2 cellular contexts compared by ENCODE assay signal in the genomic region with DNA sequence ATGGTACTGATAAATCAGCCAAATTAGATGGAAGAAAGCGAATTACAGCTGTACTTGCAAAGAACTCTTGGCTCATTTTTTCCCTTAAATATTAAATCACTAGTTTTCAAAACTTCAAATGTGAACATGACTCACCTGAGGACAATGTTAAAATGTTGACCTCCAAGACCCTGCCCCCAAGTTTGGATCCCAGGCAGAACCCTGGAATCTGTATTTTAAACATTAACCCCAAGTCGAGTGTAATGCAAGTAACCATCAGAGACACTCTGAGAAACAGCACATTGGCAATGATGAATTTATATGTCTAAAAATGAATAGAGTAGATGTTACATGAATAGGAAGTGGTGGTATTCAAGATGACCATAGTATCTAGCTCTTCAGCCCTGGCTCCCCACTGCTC.
TF ChIP-seq lines count a peak whose summit lies in the region.

No MANE protein-coding gene starts in this region.

TF ChIP-seq in K562, 482 proteins besides CTCF, POLR2A, EP300 and RAD21:
- TF ChIP-seq CBFA2T3 (IDR thresholded peaks at IDR 0.05) (0 out of 2 replicates have a peak, but pooled peaks have one; percentile 2), ZEB2 (IDR thresholded peaks at IDR 0.05) (no peak), BHLHE40 (IDR thresholded peaks at IDR 0.05; ENCODE audit: low read length) (no peak), NFE2 (IDR thresholded peaks at IDR 0.05; ENCODE audit: low read depth) (no peak), ARHGAP35 (IDR thresholded peaks at IDR 0.05; ENCODE audit: partially characterized antibody) (no peak)

TF ChIP-seq in WTC11, 78 proteins besides CTCF, POLR2A, EP300 and RAD21:
- TF ChIP-seq, protein P1, sequence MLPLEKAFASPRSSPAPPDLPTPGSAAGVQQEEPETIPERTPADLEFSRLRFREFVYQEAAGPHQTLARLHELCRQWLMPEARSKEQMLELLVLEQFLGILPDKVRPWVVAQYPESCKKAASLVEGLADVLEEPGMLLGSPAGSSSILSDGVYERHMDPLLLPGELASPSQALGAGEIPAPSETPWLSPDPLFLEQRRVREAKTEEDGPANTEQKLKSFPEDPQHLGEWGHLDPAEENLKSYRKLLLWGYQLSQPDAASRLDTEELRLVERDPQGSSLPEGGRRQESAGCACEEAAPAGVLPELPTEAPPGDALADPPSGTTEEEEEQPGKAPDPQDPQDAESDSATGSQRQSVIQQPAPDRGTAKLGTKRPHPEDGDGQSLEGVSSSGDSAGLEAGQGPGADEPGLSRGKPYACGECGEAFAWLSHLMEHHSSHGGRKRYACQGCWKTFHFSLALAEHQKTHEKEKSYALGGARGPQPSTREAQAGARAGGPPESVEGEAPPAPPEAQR (CRISPR knock-in tag; IDR thresholded peaks at IDR 0.05) = no peak
- TF ChIP-seq ZNF219 (CRISPR knock-in tag; IDR thresholded peaks at IDR 0.05; ENCODE audit: borderline replicate concordance) (no peak), ESRRA (CRISPR knock-in tag; IDR thresholded peaks at IDR 0.05; ENCODE audit: borderline replicate concordance) (no peak), TP53 (CRISPR knock-in tag; IDR thresholded peaks at IDR 0.05) (no peak), RELA (CRISPR knock-in tag; IDR thresholded peaks at IDR 0.05; ENCODE audit: borderline replicate concordance) (no peak), SMAD4 (CRISPR knock-in tag; IDR thresholded peaks at IDR 0.05) (no peak), HMGA2 (CRISPR knock-in tag; IDR thresholded peaks at IDR 0.05) (no peak), ZNF263 (CRISPR knock-in tag; IDR thresholded peaks at IDR 0.05; ENCODE audit: low read depth) (no peak), TEAD4 (CRISPR knock-in tag; IDR thresholded peaks at IDR 0.05) (no peak), ZNF138 (CRISPR knock-in tag; conservative IDR thresholded peaks at IDR 0.05) (no peak), MYBL2 (CRISPR knock-in tag; IDR thresholded peaks at IDR 0.05) (no peak), ETV6 (CRISPR knock-in tag; IDR thresholded peaks at IDR 0.05) (no peak), ZNF416 (CRISPR knock-in tag; IDR thresholded peaks at IDR 0.05) (no peak), OVOL2 (CRISPR knock-in tag; IDR thresholded peaks at IDR 0.05; ENCODE audit: borderline replicate concordance) (no peak)
- TF ChIP-seq, protein P2, sequence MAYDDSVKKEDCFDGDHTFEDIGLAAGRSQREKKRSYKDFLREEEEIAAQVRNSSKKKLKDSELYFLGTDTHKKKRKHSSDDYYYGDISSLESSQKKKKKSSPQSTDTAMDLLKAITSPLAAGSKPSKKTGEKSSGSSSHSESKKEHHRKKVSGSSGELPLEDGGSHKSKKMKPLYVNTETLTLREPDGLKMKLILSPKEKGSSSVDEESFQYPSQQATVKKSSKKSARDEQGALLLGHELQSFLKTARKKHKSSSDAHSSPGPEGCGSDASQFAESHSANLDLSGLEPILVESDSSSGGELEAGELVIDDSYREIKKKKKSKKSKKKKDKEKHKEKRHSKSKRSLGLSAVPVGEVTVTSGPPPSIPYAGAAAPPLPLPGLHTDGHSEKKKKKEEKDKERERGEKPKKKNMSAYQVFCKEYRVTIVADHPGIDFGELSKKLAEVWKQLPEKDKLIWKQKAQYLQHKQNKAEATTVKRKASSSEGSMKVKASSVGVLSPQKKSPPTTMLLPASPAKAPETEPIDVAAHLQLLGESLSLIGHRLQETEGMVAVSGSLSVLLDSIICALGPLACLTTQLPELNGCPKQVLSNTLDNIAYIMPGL (CRISPR knock-in tag; IDR thresholded peaks at IDR 0.05) = no peak
- TF ChIP-seq, protein P3, sequence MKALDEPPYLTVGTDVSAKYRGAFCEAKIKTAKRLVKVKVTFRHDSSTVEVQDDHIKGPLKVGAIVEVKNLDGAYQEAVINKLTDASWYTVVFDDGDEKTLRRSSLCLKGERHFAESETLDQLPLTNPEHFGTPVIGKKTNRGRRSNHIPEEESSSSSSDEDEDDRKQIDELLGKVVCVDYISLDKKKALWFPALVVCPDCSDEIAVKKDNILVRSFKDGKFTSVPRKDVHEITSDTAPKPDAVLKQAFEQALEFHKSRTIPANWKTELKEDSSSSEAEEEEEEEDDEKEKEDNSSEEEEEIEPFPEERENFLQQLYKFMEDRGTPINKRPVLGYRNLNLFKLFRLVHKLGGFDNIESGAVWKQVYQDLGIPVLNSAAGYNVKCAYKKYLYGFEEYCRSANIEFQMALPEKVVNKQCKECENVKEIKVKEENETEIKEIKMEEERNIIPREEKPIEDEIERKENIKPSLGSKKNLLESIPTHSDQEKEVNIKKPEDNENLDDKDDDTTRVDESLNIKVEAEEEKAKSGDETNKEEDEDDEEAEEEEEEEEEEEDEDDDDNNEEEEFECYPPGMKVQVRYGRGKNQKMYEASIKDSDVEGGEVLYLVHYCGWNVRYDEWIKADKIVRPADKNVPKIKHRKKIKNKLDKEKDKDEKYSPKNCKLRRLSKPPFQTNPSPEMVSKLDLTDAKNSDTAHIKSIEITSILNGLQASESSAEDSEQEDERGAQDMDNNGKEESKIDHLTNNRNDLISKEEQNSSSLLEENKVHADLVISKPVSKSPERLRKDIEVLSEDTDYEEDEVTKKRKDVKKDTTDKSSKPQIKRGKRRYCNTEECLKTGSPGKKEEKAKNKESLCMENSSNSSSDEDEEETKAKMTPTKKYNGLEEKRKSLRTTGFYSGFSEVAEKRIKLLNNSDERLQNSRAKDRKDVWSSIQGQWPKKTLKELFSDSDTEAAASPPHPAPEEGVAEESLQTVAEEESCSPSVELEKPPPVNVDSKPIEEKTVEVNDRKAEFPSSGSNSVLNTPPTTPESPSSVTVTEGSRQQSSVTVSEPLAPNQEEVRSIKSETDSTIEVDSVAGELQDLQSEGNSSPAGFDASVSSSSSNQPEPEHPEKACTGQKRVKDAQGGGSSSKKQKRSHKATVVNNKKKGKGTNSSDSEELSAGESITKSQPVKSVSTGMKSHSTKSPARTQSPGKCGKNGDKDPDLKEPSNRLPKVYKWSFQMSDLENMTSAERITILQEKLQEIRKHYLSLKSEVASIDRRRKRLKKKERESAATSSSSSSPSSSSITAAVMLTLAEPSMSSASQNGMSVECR (CRISPR knock-in tag; IDR thresholded peaks at IDR 0.05; ENCODE audit: borderline replicate concordance) = no peak
- TF ChIP-seq, protein P4, sequence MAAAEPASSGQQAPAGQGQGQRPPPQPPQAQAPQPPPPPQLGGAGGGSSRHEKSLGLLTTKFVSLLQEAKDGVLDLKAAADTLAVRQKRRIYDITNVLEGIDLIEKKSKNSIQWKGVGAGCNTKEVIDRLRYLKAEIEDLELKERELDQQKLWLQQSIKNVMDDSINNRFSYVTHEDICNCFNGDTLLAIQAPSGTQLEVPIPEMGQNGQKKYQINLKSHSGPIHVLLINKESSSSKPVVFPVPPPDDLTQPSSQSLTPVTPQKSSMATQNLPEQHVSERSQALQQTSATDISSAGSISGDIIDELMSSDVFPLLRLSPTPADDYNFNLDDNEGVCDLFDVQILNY (CRISPR knock-in tag; IDR thresholded peaks at IDR 0.05) = no peak
- TF ChIP-seq, protein P5, sequence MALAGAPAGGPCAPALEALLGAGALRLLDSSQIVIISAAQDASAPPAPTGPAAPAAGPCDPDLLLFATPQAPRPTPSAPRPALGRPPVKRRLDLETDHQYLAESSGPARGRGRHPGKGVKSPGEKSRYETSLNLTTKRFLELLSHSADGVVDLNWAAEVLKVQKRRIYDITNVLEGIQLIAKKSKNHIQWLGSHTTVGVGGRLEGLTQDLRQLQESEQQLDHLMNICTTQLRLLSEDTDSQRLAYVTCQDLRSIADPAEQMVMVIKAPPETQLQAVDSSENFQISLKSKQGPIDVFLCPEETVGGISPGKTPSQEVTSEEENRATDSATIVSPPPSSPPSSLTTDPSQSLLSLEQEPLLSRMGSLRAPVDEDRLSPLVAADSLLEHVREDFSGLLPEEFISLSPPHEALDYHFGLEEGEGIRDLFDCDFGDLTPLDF (CRISPR knock-in tag; IDR thresholded peaks at IDR 0.05) = no peak
